ENCODE assay signal across 3 cellular contexts in genomic region chr10:102657451-102657850, GRCh38.
TF ChIP-seq lines count a peak whose summit lies in the region.

No MANE protein-coding gene starts in this region.

TF ChIP-seq in HCT116, 20 proteins besides CTCF, POLR2A, EP300 and RAD21:
- TF ChIP-seq ZBTB33 (IDR thresholded peaks at IDR 0.05; ENCODE audit: extremely low read depth, insufficient replicate concordance, low read length) (no peak), SIN3A (IDR thresholded peaks at IDR 0.05; ENCODE audit: low read depth) (0 out of 2 replicates have a peak, but pooled peaks have one; percentile 17)
TF ChIP-seq in HCT116: peak in this region for 1.

TF ChIP-seq in endothelial cell of umbilical vein, 7 proteins besides CTCF, POLR2A, EP300 and RAD21:
- no peak for TF ChIP-seq MAX (IDR thresholded peaks at IDR 0.05; ENCODE audit: insufficient read depth, insufficient read length)

TF ChIP-seq in HEK293T, 16 proteins besides CTCF, POLR2A, EP300 and RAD21:
- no peak for TF ChIP-seq ELF4 (IDR thresholded peaks at IDR 0.05)
- TF ChIP-seq BHLHE40 (IDR thresholded peaks at IDR 0.05; ENCODE audit: borderline replicate concordance), result no peak
- TF ChIP-seq L3MBTL2 (conservative IDR thresholded peaks at IDR 0.05), result no peak
